14 cellular contexts compared by ENCODE assay signal in genomic region chr2:217818293-217818850, GRCh38.
"Had no signal": no experiment of that assay in that cellular context is flagged by ENCODE, and none has a peak within 500 bp of the region (broad histone marks: within the 10 kb centered on the region; RNA-seq: fewer than 3 reads in every experiment).

No MANE protein-coding gene starts in this region.

- DNase-seq: activated B cell treated with CpG ODN at 0.5 μM for 24 hours; activated CD4-positive, alpha-beta T cell treated with anti-CD3 and anti-CD28 coated beads, Interleukin-2, amount 10 ng/mL, durations not matched to agents 24 days and 14 days; activated CD8-positive, alpha-beta memory T cell treated with anti-CD3 and anti-CD28 coated beads for 24 hours; activated naive CD4-positive, alpha-beta T cell treated with anti-CD3 and anti-CD28 coated beads, Interleukin-2, amount 10 ng/mL, durations not matched to agents 7 days and 5 days; central memory CD4-positive, alpha-beta T cell; dermis blood vessel endothelial cell; erythroblast; glutamatergic neuron; naive thymus-derived CD8-positive, alpha-beta T cell; nucleus accumbens; SHP77 treated with DMSO at 0.1 percent for 48 hours; T-helper 2 cell had no signal

- H3K4me3 ChIP-seq: lung, prostate gland had no signal

- H3K9me3 ChIP-seq: prostate gland had no signal

- ATAC-seq: naive thymus-derived CD8-positive, alpha-beta T cell had no signal

- H3K4me1 ChIP-seq: prostate gland had no signal
